Comparison of ENCODE assay signal across 38 cellular contexts in the genomic region with DNA sequence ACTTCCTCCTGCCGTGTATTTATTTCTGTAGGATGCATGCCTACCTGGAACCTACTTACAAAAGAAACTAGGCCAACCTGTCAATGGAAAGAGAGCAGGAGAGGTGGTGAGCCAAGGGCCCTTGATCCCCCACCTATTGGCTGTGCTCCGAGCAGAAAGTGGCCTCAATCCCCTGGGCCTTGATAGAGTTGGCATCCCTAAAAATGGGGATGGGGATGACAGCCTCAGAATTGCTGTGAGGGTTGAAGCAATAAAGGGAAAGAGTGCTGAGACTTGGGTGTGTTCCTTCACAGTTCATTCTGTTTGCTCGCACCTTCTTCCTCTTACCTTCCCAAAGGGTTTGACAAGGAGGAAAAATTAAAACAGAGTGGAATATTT.
DNase-seq lines count a peak whose midpoint lies in the region; ATAC-seq and TF ChIP-seq lines count a peak whose summit lies in the region.
"Had no signal": no experiment of that assay in that cellular context is flagged by ENCODE, and none has a peak within 500 bp of the region (broad histone marks: within the 10 kb centered on the region; RNA-seq: fewer than 3 reads in every experiment).

No MANE protein-coding gene starts in this region.

- H3K9ac ChIP-seq in mammary epithelial cell (ENCODE audit: insufficient read depth, low read length) (no peak overlapping the region), mesenchymal stem cell (ENCODE audit: low read length) (no peak overlapping the region)

- no peak overlapping the region for H3K14ac ChIP-seq in mesenchymal stem cell (ENCODE audit: low read length in 2 of 2)

- H4K20me1 ChIP-seq in mammary epithelial cell (ENCODE audit: insufficient read depth, low read length): no peaks in the 10 kb centered on the region

- H3K4ac ChIP-seq in mesenchymal stem cell (ENCODE audit: low read depth in 1 of 2, low read length in 2 of 2): no peak overlapping the region

- H3K4me3 Mint-ChIP-seq in type B pancreatic cell: no peak overlapping the region
- H3K4me3 Mint-ChIP-seq: activated CD8-positive, alpha-beta memory T cell treated with anti-CD3 and anti-CD28 coated beads, Interleukin-2, amount 10 ng/mL, durations not matched to agents 7 days and 5 days; activated naive CD8-positive, alpha-beta T cell treated with anti-CD3 and anti-CD28 coated beads, Interleukin-2, amount 10 ng/mL, durations not matched to agents 7 days and 5 days; activated T-cell treated with anti-CD3 and anti-CD28 coated beads, Interleukin-2, amount 50 U/mL, for 4 hours; B cell; CD8-positive, alpha-beta T cell; dendritic cell treated with granulocyte-macrophage colony-stimulating factor and Interleukin-4, amounts not matched to agents 40 ng/mL and 50 ng/mL, for 4 days; endodermal cell; nephron progenitor cell; T-helper 1 cell treated with Interleukin-12 subunit alpha and Interleukin-12 subunit beta and Interleukin-4 antibody, amounts not matched to agents 30 μg/mL and 1 μg/mL, for 36 hours had no signal

- H3K23ac ChIP-seq in mesenchymal stem cell (ENCODE audit: low read length in 2 of 2): no peak overlapping the region

- peak overlapping the region; percentile 27 for H3K4me2 ChIP-seq in mammary epithelial cell (ENCODE audit: insufficient read depth, low read depth, low read length)
- H3K4me2 ChIP-seq in mesenchymal stem cell (ENCODE audit: low read length, poor library complexity, severe bottlenecking): no peak overlapping the region

- H3K36me3 Mint-ChIP-seq in type B pancreatic cell: no peaks in the 10 kb centered on the region
- H3K36me3 Mint-ChIP-seq: activated CD8-positive, alpha-beta memory T cell treated with anti-CD3 and anti-CD28 coated beads, Interleukin-2, amount 10 ng/mL, durations not matched to agents 7 days and 5 days; activated naive CD8-positive, alpha-beta T cell treated with anti-CD3 and anti-CD28 coated beads, Interleukin-2, amount 10 ng/mL, durations not matched to agents 7 days and 5 days; CD8-positive, alpha-beta T cell had no signal

- peaks cover 25% of the 10 kb centered on the region for H3K4me1 ChIP-seq in mammary epithelial cell (ENCODE audit: insufficient read depth, low read length)
- H3K4me1 ChIP-seq in breast epithelium: no peaks in the 10 kb centered on the region
- H3K4me1 ChIP-seq in body of pancreas: peaks cover 12% of the 10 kb centered on the region
- peaks cover 7% of the 10 kb centered on the region for H3K4me1 ChIP-seq in mesenchymal stem cell (ENCODE audit: control insufficient read depth, insufficient read depth, low read depth, low read length)
- H3K4me1 ChIP-seq in testis: no peaks in the 10 kb centered on the region
- H3K4me1 ChIP-seq: gastrocnemius medialis, pancreas, spleen had no signal

- no TSS peak for BruUV-seq in mammary epithelial cell (replicated peaks; lab: Mats Ljungman, UMichigan)

- dilution Hi-C loops in mammary epithelial cell (cut with HindIII; ENCODE audit: low sequenced_read_pairs): no loop called here

- H3K27ac ChIP-seq in mammary epithelial cell (ENCODE audit: insufficient read depth, low read depth, low read length) (peak overlapping the region; percentile 82), breast epithelium (no peak overlapping the region), body of pancreas (peak overlapping the region in 3 of 4 donors; percentile 46 to 72 (median 59)), mesenchymal stem cell (ENCODE audit: low read length, poor library complexity, severe bottlenecking) (no peak overlapping the region), testis (no peak overlapping the region)
- H3K27ac ChIP-seq: gastrocnemius medialis, SK-N-MC, spleen, thoracic aorta had no signal

- peak overlapping the region in 1 of 2 experiments; percentile 31 for H3K18ac ChIP-seq in mesenchymal stem cell (ENCODE audit: low read depth in 1 of 2, low read length in 2 of 2)

- in situ Hi-C loops in mammary epithelial cell (cut with MboI; ENCODE audit: low sequenced_read_pairs in 2 of 2): no loop called here

- H3K9me3 ChIP-seq in mammary epithelial cell (replicated peaks; ENCODE audit: insufficient read depth, low read length) (no peaks in the 10 kb centered on the region), breast epithelium (no peaks in the 10 kb centered on the region), body of pancreas (no peaks in the 10 kb centered on the region), mesenchymal stem cell (ENCODE audit: control insufficient read depth, low read length) (no peaks in the 10 kb centered on the region), testis (no peaks in the 10 kb centered on the region)
- H3K9me3 ChIP-seq: gastrocnemius medialis, pancreas, thoracic aorta had no signal

- TF ChIP-seq POLR2A in breast epithelium (IDR thresholded peaks at IDR 0.05): no peak
- no peak for TF ChIP-seq POLR2A in body of pancreas (IDR thresholded peaks at IDR 0.05)
- TF ChIP-seq POLR2A in testis (IDR thresholded peaks at IDR 0.05): no peak

- H3K9me3 Mint-ChIP-seq in type B pancreatic cell: no peaks in the 10 kb centered on the region
- H3K9me3 Mint-ChIP-seq: dendritic cell treated with granulocyte-macrophage colony-stimulating factor and Interleukin-4, amounts not matched to agents 40 ng/mL and 50 ng/mL, for 4 days; endodermal cell; nephron progenitor cell had no signal

- H3K27me3 ChIP-seq in mammary epithelial cell (ENCODE audit: insufficient read depth, low read length) (no peaks in the 10 kb centered on the region), breast epithelium (no peaks in the 10 kb centered on the region), body of pancreas (no peaks in the 10 kb centered on the region), mesenchymal stem cell (ENCODE audit: control insufficient read depth in 1 of 2, insufficient read depth in 1 of 2, low read length in 2 of 2) (no peaks in the 10 kb centered on the region), testis (no peaks in the 10 kb centered on the region)
- H3K27me3 ChIP-seq: gastrocnemius medialis, pancreas, spleen had no signal

- H3K79me2 ChIP-seq in mammary epithelial cell (ENCODE audit: insufficient read depth, low read length): no peaks in the 10 kb centered on the region

- ATAC-seq in body of pancreas (no peak), HG03039 (IDR thresholded peaks at IDR 0.05; ENCODE audit: unreplicated experiment) (no peak)
- ATAC-seq: activated CD4-positive, CD25-positive, alpha-beta regulatory T cell treated with anti-CD3 and anti-CD28 coated beads, Interleukin-2, amount 50 U/mL, for 24 hours; activated CD8-positive, alpha-beta memory T cell treated with anti-CD3 and anti-CD28 coated beads, Interleukin-2, amount 10 ng/mL, durations not matched to agents 7 days and 5 days; activated T-cell treated with anti-CD3 and anti-CD28 coated beads, Interleukin-2, amount 50 U/mL, for 4 hours; CD8-positive, alpha-beta T cell; gastrocnemius medialis; left cardiac atrium; stimulated activated naive CD8-positive, alpha-beta T cell treated with anti-CD3 and anti-CD28 coated beads, Interleukin-15, Interleukin-2, amounts not matched to agents 100 U/mL and 50 U/mL, for 24 hours had no signal

- WGBS in mammary epithelial cell (ENCODE audit: low coverage, missing lambda C conversion rate): 50% methylated on average over 3 of the region's 3 CpGs
- 29% methylated on average over 3 of the region's 3 CpGs for WGBS in body of pancreas, 2 donors
- WGBS in mesenchymal stem cell: 44% methylated on average over 2 of the region's 3 CpGs
- 73 to 82% methylated on average over 3 of the region's 3 CpGs for WGBS in testis, 2 donors

- H2BK15ac ChIP-seq in mesenchymal stem cell (ENCODE audit: low read depth, poor library complexity, severe bottlenecking): no peak overlapping the region

- peak overlapping the region; percentile 5 for H2AFZ ChIP-seq in mammary epithelial cell (ENCODE audit: low read depth, low read length)
- H2AFZ ChIP-seq in mesenchymal stem cell (ENCODE audit: low read depth, low read length): no peak overlapping the region

- intact Hi-C loops in mammary epithelial cell (cut with micrococcal nuclease) (no loop called here), breast epithelium (cut with DNase I; ENCODE audit: low total_unique reads) (no loop called here), body of pancreas (cut with DNase I) (no loop called here), testis (cut with DNase I; ENCODE audit: low total_unique reads) (no loop called here)

- H2BK120ac ChIP-seq in mesenchymal stem cell (ENCODE audit: low read depth, low read length): no peak overlapping the region

- no peak overlapping the region for H3K4me3 ChIP-seq in mammary epithelial cell (replicated peaks in 1 of 3; ENCODE audit: insufficient read depth in 1 of 3, low read depth in 2 of 3, low read length in 3 of 3)
- no peak overlapping the region for H3K4me3 ChIP-seq in breast epithelium
- H3K4me3 ChIP-seq in body of pancreas: no peak overlapping the region
- no peak overlapping the region for H3K4me3 ChIP-seq in mesenchymal stem cell (ENCODE audit: insufficient read depth in 1 of 2, low read depth in 1 of 2, low read length in 2 of 2)
- no peak overlapping the region for H3K4me3 ChIP-seq in testis
- H3K4me3 ChIP-seq: gastrocnemius medialis, pancreas, SK-N-MC, spleen, thoracic aorta had no signal

- H3K4me1 Mint-ChIP-seq in type B pancreatic cell (ENCODE audit: unreplicated experiment): no peaks in the 10 kb centered on the region
- H3K4me1 Mint-ChIP-seq: activated CD8-positive, alpha-beta memory T cell treated with anti-CD3 and anti-CD28 coated beads, Interleukin-2, amount 10 ng/mL, durations not matched to agents 7 days and 5 days; activated naive CD8-positive, alpha-beta T cell treated with anti-CD3 and anti-CD28 coated beads, Interleukin-2, amount 10 ng/mL, durations not matched to agents 7 days and 5 days; B cell had no signal

- CTCF ChIA-PET in mammary epithelial cell (lab: Charles Lee; ENCODE audit: low non-redundant PET): no interaction called here

- H3K27ac Mint-ChIP-seq in type B pancreatic cell: peak overlapping the region; percentile 88
- H3K27ac Mint-ChIP-seq: activated CD8-positive, alpha-beta memory T cell treated with anti-CD3 and anti-CD28 coated beads, Interleukin-2, amount 10 ng/mL, durations not matched to agents 7 days and 5 days; activated naive CD8-positive, alpha-beta T cell treated with anti-CD3 and anti-CD28 coated beads, Interleukin-2, amount 10 ng/mL, durations not matched to agents 7 days and 5 days; B cell; CD8-positive, alpha-beta T cell; dendritic cell treated with granulocyte-macrophage colony-stimulating factor and Interleukin-4, amounts not matched to agents 40 ng/mL and 50 ng/mL, for 4 days; endodermal cell; nephron progenitor cell; T-helper 1 cell treated with Interleukin-12 subunit alpha and Interleukin-12 subunit beta and Interleukin-4 antibody, amounts not matched to agents 30 μg/mL and 1 μg/mL, for 36 hours had no signal

- no peak overlapping the region for H2AK5ac ChIP-seq in mesenchymal stem cell (ENCODE audit: low read length, severe bottlenecking)

- no peak overlapping the region for H4K91ac ChIP-seq in mesenchymal stem cell (ENCODE audit: low read length)

- no peak overlapping the region for H4K8ac ChIP-seq in mesenchymal stem cell (ENCODE audit: low read length)

- peaks cover 19% of the 10 kb centered on the region for H3K27me3 Mint-ChIP-seq in type B pancreatic cell
- H3K27me3 Mint-ChIP-seq: activated CD8-positive, alpha-beta memory T cell treated with anti-CD3 and anti-CD28 coated beads, Interleukin-2, amount 10 ng/mL, durations not matched to agents 7 days and 5 days; activated naive CD8-positive, alpha-beta T cell treated with anti-CD3 and anti-CD28 coated beads, Interleukin-2, amount 10 ng/mL, durations not matched to agents 7 days and 5 days; B cell; dendritic cell treated with granulocyte-macrophage colony-stimulating factor and Interleukin-4, amounts not matched to agents 40 ng/mL and 50 ng/mL, for 4 days had no signal

- DNase-seq in mammary epithelial cell (no peak), breast epithelium (ENCODE audit: low spot score in 2 of 2) (no peak), body of pancreas (no peak), mesenchymal stem cell (no peak), type B pancreatic cell (ENCODE audit: extremely low spot score, unreplicated experiment) (no peak), testis (no peak), NCI-H187 (lab: John Stamatoyannopoulos, UW) (no peak)
- DNase-seq: 8988T; activated CD4-positive, alpha-beta T cell treated with anti-CD3 and anti-CD28 coated beads, Interleukin-2, amount 50 U/mL, for 4 hours; activated CD8-positive, alpha-beta memory T cell treated with anti-CD3 and anti-CD28 coated beads, Interleukin-2, amount 10 ng/mL, durations not matched to agents 7 days and 5 days; activated gamma-delta T cell; activated naive CD8-positive, alpha-beta T cell treated with anti-CD3 and anti-CD28 coated beads, Interleukin-2, amount 10 ng/mL, durations not matched to agents 7 days and 5 days; activated T-cell treated with anti-CD3 and anti-CD28 coated beads, Interleukin-2, amount 50 U/mL, for 4 hours; aorta; CD8-positive, alpha-beta T cell; central memory CD4-positive, alpha-beta T cell; DMS 273 treated with DMSO at 0.1 percent for 48 hours; gastrocnemius medialis; GOT3; Kasumi-1; left cardiac atrium; NCI-H146; NCI-H2107; NCI-H446; NCI-H748 treated with DMSO at 0.1 percent for 48 hours; nephron progenitor cell; spleen; stimulated activated CD4-positive, alpha-beta T cell treated with anti-CD3 and anti-CD28 coated beads, Interleukin-2, amount 100 ng/mL, for 24 hours; stimulated activated naive CD8-positive, alpha-beta T cell treated with anti-CD3 and anti-CD28 coated beads, Interleukin-15, Interleukin-2, amounts not matched to agents 100 U/mL and 50 U/mL, for 24 hours had no signal

- peaks cover 5% of the 10 kb centered on the region for H3K79me1 ChIP-seq in mesenchymal stem cell (replicated peaks; ENCODE audit: low read length, poor library complexity, severe bottlenecking)

- no peak for TF ChIP-seq CTCF in mammary epithelial cell (conservative IDR thresholded peaks at IDR 0.05 in 1 of 2, IDR thresholded peaks at IDR 0.05 in 1 of 2; ENCODE audit: extremely low read depth in 1 of 2, insufficient read depth in 1 of 2, low read depth in 1 of 2, low read length in 2 of 2)
- TF ChIP-seq CTCF in breast epithelium (IDR thresholded peaks at IDR 0.05): no peak
- no peak for TF ChIP-seq CTCF in body of pancreas (IDR thresholded peaks at IDR 0.05)
- TF ChIP-seq CTCF in type B pancreatic cell (conservative IDR thresholded peaks at IDR 0.05): no peak
- no peak for TF ChIP-seq CTCF in testis (IDR thresholded peaks at IDR 0.05)

- H2BK5ac ChIP-seq in mesenchymal stem cell (ENCODE audit: low read depth, low read length, poor library complexity, severe bottlenecking): no peak overlapping the region

- H2BK12ac ChIP-seq in mesenchymal stem cell (ENCODE audit: low read length in 2 of 2): peak overlapping the region; percentile 4 to 55

- H3K36me3 ChIP-seq in mammary epithelial cell (ENCODE audit: insufficient read depth, low read length) (no peaks in the 10 kb centered on the region), breast epithelium (no peaks in the 10 kb centered on the region), body of pancreas (replicated peaks in 1 of 2; ENCODE audit: insufficient read depth in 1 of 2, low read depth in 2 of 2) (no peaks in the 10 kb centered on the region), mesenchymal stem cell (ENCODE audit: control insufficient read depth in 1 of 2, insufficient read depth in 2 of 2, low read depth in 1 of 2, low read length in 2 of 2) (no peaks in the 10 kb centered on the region), testis (ENCODE audit: low read depth, missing control alignments) (no peaks in the 10 kb centered on the region)
- H3K36me3 ChIP-seq: gastrocnemius medialis, pancreas, spleen, thoracic aorta had no signal

Comparison
In these comparisons a context has a peak if more than half of its experiments do, and no peak if none do; other contexts are left out.
1. H3K27ac ChIP-seq: peak in mammary epithelial cell (single experiment) and body of pancreas (3 of 4); none in breast epithelium (0 of 2), mesenchymal stem cell (single experiment) and testis (0 of 2).